8 cellular contexts compared by ENCODE assay signal in the genomic region with DNA sequence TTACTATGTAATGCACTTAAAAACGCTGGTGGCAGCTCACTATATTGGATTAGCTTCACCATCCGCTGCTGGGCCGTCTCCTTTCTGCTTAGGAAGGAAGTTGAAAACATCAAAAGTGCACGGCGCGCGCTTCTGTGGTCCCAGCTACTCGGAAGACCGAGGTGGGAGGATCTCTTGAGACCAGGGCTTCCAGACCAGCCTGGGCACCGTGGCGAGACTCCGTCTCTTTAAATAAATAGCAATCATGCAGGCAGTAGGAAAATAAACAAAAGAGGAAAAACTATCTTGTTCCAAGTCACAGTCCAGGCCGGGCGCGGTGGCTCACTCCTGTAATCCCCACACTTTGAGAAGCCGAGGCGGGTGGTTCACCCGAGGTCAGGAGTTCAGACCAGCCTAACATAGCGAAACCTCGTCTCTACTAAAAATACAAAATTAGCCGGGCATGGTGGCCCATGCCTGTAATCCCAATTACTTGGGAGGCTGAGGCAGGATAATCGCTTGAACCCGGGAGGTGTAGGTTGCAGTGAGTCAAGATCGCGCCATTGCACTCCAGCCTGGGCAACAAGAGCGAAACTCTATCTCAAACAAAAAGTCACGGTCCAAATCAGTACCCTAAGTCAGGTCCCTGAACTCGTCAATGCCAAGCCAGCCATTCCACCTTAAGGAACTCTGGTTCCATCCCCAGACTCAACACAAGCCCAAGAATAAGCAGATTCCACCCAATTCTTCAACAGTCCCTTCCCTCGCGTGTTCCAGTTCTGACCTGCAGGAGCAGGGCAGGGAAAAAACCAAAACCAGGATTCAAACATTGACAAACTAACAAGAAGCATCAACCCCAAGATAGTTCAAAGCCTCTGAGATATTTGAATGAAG. TPM values are rescaled to one million over a fixed set of nuclear protein-coding genes. Genes with fewer than 3 reads are reported as not detected.
DNase-seq lines count a peak whose midpoint lies in the region; ATAC-seq and TF ChIP-seq lines count a peak whose summit lies in the region.

No MANE protein-coding gene starts in this region.

- peak overlapping the region; percentile 98 to 99 for H3K27ac ChIP-seq in liver (ENCODE audit: low read depth in 1 of 2, low read length in 2 of 2)

- peaks cover 16% of the 10 kb centered on the region for H3K36me3 Mint-ChIP-seq in activated CD4-positive, alpha-beta T cell treated with anti-CD3 and anti-CD28 coated beads for 36 hours (ENCODE audit: low read depth)

- H3K9me3 Mint-ChIP-seq in activated CD4-positive, alpha-beta T cell treated with anti-CD3 and anti-CD28 coated beads for 36 hours (ENCODE audit: low read depth) = no peaks in the 10 kb centered on the region

- POLR2A ChIA-PET in activated CD4-positive, alpha-beta T cell treated with anti-CD3 and anti-CD28 coated beads for 36 hours (lab: Charles Lee) = interaction anchor here (0.6 to 0.8 kb wide), 2 partner anchors 72 to 83 kb away, joined by 4 read pairs; no protein-coding TSS in a partner anchor

- H3K9ac ChIP-seq in liver (ENCODE audit: low read depth in 1 of 2, low read length in 2 of 2) = peak overlapping the region; percentile 91 to 96

- TF ChIP-seq CTCF in LNCaP clone FGC (IDR thresholded peaks at IDR 0.05; ENCODE audit: control insufficient read depth, extremely low read depth, insufficient read depth) (no peak), liver (IDR thresholded peaks at IDR 0.05; ENCODE audit: low read depth, low read length, missing input control) (peak; percentile 1)

- peaks cover 3 to 25% (median 9%) of the 10 kb centered on the region in 4 donors for H3K4me1 ChIP-seq in liver (ENCODE audit: control insufficient read depth in 4 of 4, insufficient read depth in 4 of 4, low read length in 3 of 4)

- no peaks in the 10 kb centered on the region for H3K9me3 ChIP-seq in liver (ENCODE audit: control insufficient read depth in 4 of 4, low read length in 3 of 4)

- DNase-seq in DMS114 treated with DMSO at 0.1 percent for 48 hours (lab: John Stamatoyannopoulos, UW; ENCODE audit: unreplicated experiment) = peak; percentile 15
- peak; percentile 8 for DNase-seq in LNCaP clone FGC (ENCODE audit: low read depth)
- peak; percentile 79 for DNase-seq in activated CD4-positive, alpha-beta T cell treated with anti-CD3 and anti-CD28 coated beads for 36 hours
- DNase-seq in dedifferentiated amniotic fluid mesenchymal stem cell (ENCODE audit: extremely low spot score) = peak; percentile 26
- peak; percentile 54 to 56 for DNase-seq in stimulated activated CD4-positive, alpha-beta T cell treated with anti-CD3 and anti-CD28 coated beads, Interleukin-4, amount 100 ng/mL, for 48 hours (ENCODE audit: low read depth in 2 of 2)
- no peak for DNase-seq in T1000 (lab: John Stamatoyannopoulos, UW)

- H3K36me3 ChIP-seq in liver (ENCODE audit: control insufficient read depth in 4 of 4, insufficient read depth in 3 of 4, low read depth in 1 of 4, low read length in 3 of 4) = peaks cover 2 to 7% (median 5%) of the 10 kb centered on the region in 4 donors

- peak; percentile 34 for ATAC-seq in GM21723 (IDR thresholded peaks at IDR 0.05; ENCODE audit: unreplicated experiment)
- peak; percentile 47 for ATAC-seq in activated CD4-positive, alpha-beta T cell treated with anti-CD3 and anti-CD28 coated beads for 36 hours

- H3K4me3 Mint-ChIP-seq in activated CD4-positive, alpha-beta T cell treated with anti-CD3 and anti-CD28 coated beads for 36 hours = peak overlapping the region; percentile 93

- TF ChIP-seq RAD21 in liver (IDR thresholded peaks at IDR 0.05) = peak; percentile 13 to 19

- peak overlapping the region; percentile 99 for H3K27ac Mint-ChIP-seq in activated CD4-positive, alpha-beta T cell treated with anti-CD3 and anti-CD28 coated beads for 36 hours

- H3K4me1 Mint-ChIP-seq in activated CD4-positive, alpha-beta T cell treated with anti-CD3 and anti-CD28 coated beads for 36 hours = peaks cover 20% of the 10 kb centered on the region

- CTCF ChIA-PET in activated CD4-positive, alpha-beta T cell treated with anti-CD3 and anti-CD28 coated beads for 36 hours (lab: Charles Lee) = interaction anchor here (0.7 to 1.2 kb wide), 3 partner anchors 12 to 202 kb away, joined by 3 to 6 read pairs (median 3); a partner anchor contains a TSS

- peak overlapping the region; percentile 78 for H3K4me3 ChIP-seq in LNCaP clone FGC (ENCODE audit: low read depth, low read length)
- H3K4me3 ChIP-seq in liver (ENCODE audit: low read depth in 1 of 3, low read length in 3 of 3) = peak overlapping the region; percentile 76 to 98 (median 86)

- H3K27me3 ChIP-seq in liver (ENCODE audit: control insufficient read depth in 4 of 4, insufficient read depth in 4 of 4, low read length in 3 of 4) = no peaks in the 10 kb centered on the region

- 4% methylated on average over 30 of the region's 30 CpGs for WGBS in liver

- intact Hi-C loops in activated CD4-positive, alpha-beta T cell treated with anti-CD3 and anti-CD28 coated beads for 36 hours (cut with DNase I, micrococcal nuclease) = loop anchor here (1.0 to 5.0 kb wide), 13 partner anchors 23 to 805 kb away; a partner anchor contains a TSS

- H3K27me3 Mint-ChIP-seq in activated CD4-positive, alpha-beta T cell treated with anti-CD3 and anti-CD28 coated beads for 36 hours = no peaks in the 10 kb centered on the region

TF ChIP-seq in liver, 16 proteins besides CTCF, POLR2A, EP300 and RAD21:
- TF ChIP-seq YY1 (IDR thresholded peaks at IDR 0.05) (peak; percentile 49), JUND (IDR thresholded peaks at IDR 0.05) (no peak), EGR1 (IDR thresholded peaks at IDR 0.05; ENCODE audit: low read depth in 2 of 2) (no peak), SP1 (IDR thresholded peaks at IDR 0.05) (peak; percentile 38), RXRA (IDR thresholded peaks at IDR 0.05) (peak; percentile 59 to 84), HNF4G (IDR thresholded peaks at IDR 0.05) (no peak), FOXA1 (IDR thresholded peaks at IDR 0.05) (no peak), NR2F2 (IDR thresholded peaks at IDR 0.05) (no peak), GABPA (IDR thresholded peaks at IDR 0.05 in 1 of 2, conservative IDR thresholded peaks at IDR 0.05 in 1 of 2) (no peak), HNF4A (conservative IDR thresholded peaks at IDR 0.05) (peak in 1 of 2 donors; percentile 38), TAF1 (conservative IDR thresholded peaks at IDR 0.05) (peak; percentile 52)
- TF ChIP-seq, protein P1, sequence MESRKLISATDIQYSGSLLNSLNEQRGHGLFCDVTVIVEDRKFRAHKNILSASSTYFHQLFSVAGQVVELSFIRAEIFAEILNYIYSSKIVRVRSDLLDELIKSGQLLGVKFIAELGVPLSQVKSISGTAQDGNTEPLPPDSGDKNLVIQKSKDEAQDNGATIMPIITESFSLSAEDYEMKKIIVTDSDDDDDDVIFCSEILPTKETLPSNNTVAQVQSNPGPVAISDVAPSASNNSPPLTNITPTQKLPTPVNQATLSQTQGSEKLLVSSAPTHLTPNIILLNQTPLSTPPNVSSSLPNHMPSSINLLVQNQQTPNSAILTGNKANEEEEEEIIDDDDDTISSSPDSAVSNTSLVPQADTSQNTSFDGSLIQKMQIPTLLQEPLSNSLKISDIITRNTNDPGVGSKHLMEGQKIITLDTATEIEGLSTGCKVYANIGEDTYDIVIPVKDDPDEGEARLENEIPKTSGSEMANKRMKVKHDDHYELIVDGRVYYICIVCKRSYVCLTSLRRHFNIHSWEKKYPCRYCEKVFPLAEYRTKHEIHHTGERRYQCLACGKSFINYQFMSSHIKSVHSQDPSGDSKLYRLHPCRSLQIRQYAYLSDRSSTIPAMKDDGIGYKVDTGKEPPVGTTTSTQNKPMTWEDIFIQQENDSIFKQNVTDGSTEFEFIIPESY (IDR thresholded peaks at IDR 0.05) = no peak
- TF ChIP-seq, protein P2, sequence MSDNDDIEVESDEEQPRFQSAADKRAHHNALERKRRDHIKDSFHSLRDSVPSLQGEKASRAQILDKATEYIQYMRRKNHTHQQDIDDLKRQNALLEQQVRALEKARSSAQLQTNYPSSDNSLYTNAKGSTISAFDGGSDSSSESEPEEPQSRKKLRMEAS (IDR thresholded peaks at IDR 0.05) = peak; percentile 58
- TF ChIP-seq, protein P3, sequence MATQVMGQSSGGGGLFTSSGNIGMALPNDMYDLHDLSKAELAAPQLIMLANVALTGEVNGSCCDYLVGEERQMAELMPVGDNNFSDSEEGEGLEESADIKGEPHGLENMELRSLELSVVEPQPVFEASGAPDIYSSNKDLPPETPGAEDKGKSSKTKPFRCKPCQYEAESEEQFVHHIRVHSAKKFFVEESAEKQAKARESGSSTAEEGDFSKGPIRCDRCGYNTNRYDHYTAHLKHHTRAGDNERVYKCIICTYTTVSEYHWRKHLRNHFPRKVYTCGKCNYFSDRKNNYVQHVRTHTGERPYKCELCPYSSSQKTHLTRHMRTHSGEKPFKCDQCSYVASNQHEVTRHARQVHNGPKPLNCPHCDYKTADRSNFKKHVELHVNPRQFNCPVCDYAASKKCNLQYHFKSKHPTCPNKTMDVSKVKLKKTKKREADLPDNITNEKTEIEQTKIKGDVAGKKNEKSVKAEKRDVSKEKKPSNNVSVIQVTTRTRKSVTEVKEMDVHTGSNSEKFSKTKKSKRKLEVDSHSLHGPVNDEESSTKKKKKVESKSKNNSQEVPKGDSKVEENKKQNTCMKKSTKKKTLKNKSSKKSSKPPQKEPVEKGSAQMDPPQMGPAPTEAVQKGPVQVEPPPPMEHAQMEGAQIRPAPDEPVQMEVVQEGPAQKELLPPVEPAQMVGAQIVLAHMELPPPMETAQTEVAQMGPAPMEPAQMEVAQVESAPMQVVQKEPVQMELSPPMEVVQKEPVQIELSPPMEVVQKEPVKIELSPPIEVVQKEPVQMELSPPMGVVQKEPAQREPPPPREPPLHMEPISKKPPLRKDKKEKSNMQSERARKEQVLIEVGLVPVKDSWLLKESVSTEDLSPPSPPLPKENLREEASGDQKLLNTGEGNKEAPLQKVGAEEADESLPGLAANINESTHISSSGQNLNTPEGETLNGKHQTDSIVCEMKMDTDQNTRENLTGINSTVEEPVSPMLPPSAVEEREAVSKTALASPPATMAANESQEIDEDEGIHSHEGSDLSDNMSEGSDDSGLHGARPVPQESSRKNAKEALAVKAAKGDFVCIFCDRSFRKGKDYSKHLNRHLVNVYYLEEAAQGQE (IDR thresholded peaks at IDR 0.05) = no peak
- TF ChIP-seq, protein P4, sequence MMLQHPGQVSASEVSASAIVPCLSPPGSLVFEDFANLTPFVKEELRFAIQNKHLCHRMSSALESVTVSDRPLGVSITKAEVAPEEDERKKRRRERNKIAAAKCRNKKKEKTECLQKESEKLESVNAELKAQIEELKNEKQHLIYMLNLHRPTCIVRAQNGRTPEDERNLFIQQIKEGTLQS (IDR thresholded peaks at IDR 0.05) = no peak

RNA-seq across cellular contexts. Expression of a gene that starts 1.0 kb away (rescaled TPM):
- total RNA-seq in activated CD4-positive, alpha-beta T cell treated with anti-CD3 and anti-CD28 coated beads for 36 hours = 10 to 100 TPM; 17.4 to 18.3 TPM
- 10 to 100 TPM in 1 of 2 donors, 1 to 10 TPM in 1; 7.1 to 17.6 TPM for total RNA-seq in liver
- 10 to 100 TPM in 1 of 2 donors, 1 to 10 TPM in 1; 5.9 to 10.7 TPM for polyA plus RNA-seq in liver
